23 cellular contexts compared by ENCODE assay signal in the genomic region with DNA sequence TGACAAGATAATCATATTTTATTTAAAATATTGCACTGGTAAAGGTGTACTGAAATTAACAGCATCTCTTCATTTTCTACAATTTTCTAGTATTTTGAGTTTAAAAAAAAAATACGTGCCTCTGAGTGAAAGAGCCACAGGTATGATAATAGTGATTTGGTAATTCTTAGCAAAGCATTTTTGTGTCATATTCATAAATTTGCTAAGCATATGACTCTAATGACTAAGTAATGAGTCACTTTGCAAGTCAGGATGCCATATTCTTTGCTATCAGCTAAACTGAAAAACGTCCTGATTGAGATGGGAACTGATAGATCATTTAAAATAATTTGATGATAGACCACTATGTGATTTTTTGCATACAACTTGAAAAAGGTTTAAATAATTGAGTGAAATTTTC.
"Had no signal": no experiment of that assay in that cellular context is flagged by ENCODE, and none has a peak within 500 bp of the region (broad histone marks: within the 10 kb centered on the region; RNA-seq: fewer than 3 reads in every experiment).

No MANE protein-coding gene starts in this region.

- H3K27ac ChIP-seq: left ventricle myocardium inferior, thyroid gland had no signal

- H3K4me1 ChIP-seq: left ventricle myocardium inferior, thyroid gland had no signal

- H3K4me3 ChIP-seq: left ventricle myocardium inferior, mucosa of descending colon, thyroid gland had no signal

- H3K27me3 ChIP-seq: thyroid gland had no signal

- H3K4me1 Mint-ChIP-seq: memory B cell, naive B cell, neural crest cell, T-cell, WTC11 had no signal

- H3K4me3 Mint-ChIP-seq: activated T-cell treated with anti-CD3 and anti-CD28 coated beads, Interleukin-2, amount 50 U/mL, for 72 hours; memory B cell; naive B cell; neural crest cell; T-cell; WTC11 had no signal

- ATAC-seq: activated T-cell treated with anti-CD3 and anti-CD28 coated beads, Interleukin-2, amount 50 U/mL, for 72 hours; mucosa of descending colon; T-cell; WTC11 had no signal

- H3K36me3 Mint-ChIP-seq: memory B cell, naive B cell, T-cell, WTC11 had no signal

- H3K9me3 Mint-ChIP-seq: activated T-cell treated with anti-CD3 and anti-CD28 coated beads, Interleukin-2, amount 50 U/mL, for 72 hours; neural crest cell; T-cell had no signal

- FAIRE-seq: astrocyte had no signal

- H3K36me3 ChIP-seq: left ventricle myocardium inferior, thyroid gland had no signal

- H3K27ac Mint-ChIP-seq: activated T-cell treated with anti-CD3 and anti-CD28 coated beads, Interleukin-2, amount 50 U/mL, for 72 hours; memory B cell; naive B cell; T-cell; WTC11 had no signal

- H3K9me3 ChIP-seq: mucosa of descending colon, thyroid gland had no signal

- DNase-seq: activated CD4-positive, alpha-beta T cell treated with anti-CD3 and anti-CD28 coated beads for 48 hours; activated CD8-positive, alpha-beta memory T cell treated with anti-CD3 and anti-CD28 coated beads, Interleukin-2, amount 50 U/mL, for 4 hours; activated effector memory CD4-positive, alpha-beta T cell treated with anti-CD3 and anti-CD28 coated beads, Interleukin-2, amount 50 U/mL, for 16 hours; activated naive CD4-positive, alpha-beta T cell treated with anti-CD3 and anti-CD28 coated beads, Interleukin-2, amount 50 U/mL, for 16 hours; activated T-cell treated with anti-CD3 and anti-CD28 coated beads, Interleukin-2, amount 50 U/mL, for 72 hours; dermis blood vessel endothelial cell; effector memory CD4-positive, alpha-beta T cell; foreskin melanocyte; head of caudate nucleus; kidney glomerular epithelial cell; left ventricle myocardium inferior; mucosa of descending colon; naive B cell; retina; stimulated activated CD4-positive, alpha-beta T cell treated with anti-CD3 and anti-CD28 coated beads, Interleukin-1b, Interleukin-23, amount 100 ng/mL, for 48 hours; stimulated activated CD8-positive, alpha-beta memory T cell treated with anti-CD3 and anti-CD28 coated beads, Interleukin-4, amount 100 ng/mL, for 48 hours; stimulated activated naive CD4-positive, alpha-beta T cell; T-cell; thyroid gland had no signal
